ENCODE assay signal across 8 cellular contexts in the genomic region with DNA sequence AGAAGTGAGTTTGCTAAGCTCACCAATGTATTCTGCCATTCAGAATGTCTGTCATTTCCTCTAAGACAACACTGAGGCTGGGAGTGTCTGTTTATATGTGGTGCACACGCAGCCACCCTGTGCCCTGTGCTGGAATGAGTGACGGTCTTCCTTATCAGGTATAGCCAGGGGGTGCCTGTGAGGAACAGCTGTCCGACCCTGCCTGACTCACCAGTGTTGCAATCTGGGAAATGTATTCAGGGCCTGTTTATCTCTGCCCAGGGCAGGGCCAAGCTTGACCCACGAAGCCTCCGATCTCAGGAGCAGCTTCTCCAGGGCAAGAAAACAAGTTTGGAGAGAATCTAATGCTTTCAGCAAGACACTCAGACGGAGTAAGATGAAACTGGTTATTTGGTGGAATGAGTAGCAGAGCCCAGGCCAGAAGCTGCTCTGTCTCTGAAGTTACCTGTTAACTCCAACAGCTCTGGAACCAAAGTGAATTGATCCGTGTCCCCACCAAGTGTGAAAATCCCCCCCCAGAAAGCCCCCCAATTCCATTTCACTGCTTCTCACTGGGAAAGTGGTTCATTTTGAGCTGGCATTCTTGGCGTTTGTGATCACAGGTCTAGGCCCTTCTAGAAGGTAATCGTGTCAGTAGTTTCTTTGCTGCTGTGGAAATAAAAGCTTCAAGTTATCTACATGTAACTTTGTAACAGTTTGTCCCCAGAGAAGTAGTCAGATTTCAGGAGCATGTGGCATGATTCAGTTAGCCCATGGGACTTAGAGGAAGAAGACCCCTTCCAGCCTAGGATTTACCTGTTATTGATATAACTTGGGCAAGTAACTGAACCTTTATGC. TPM values are rescaled to one million over a fixed set of nuclear protein-coding genes. Genes with fewer than 3 reads are reported as not detected.
DNase-seq lines count a peak whose midpoint lies in the region; ATAC-seq, FAIRE-seq and TF ChIP-seq lines count a peak whose summit lies in the region.

No MANE protein-coding gene starts in this region.

- intact Hi-C loops in cardiac septum (cut with DNase I), result no loop called here

- H3K4me3 ChIP-seq in skeletal muscle cell (ENCODE audit: low read depth, low read length), result no peak overlapping the region

- peak; percentile 78 for ATAC-seq in SK-N-SH treated with all-trans-retinoic acid at 6 μM for 48 hours
- no peak for ATAC-seq in HG03457 (IDR thresholded peaks at IDR 0.05; ENCODE audit: unreplicated experiment)

- FAIRE-seq in frontal cortex (lab: Jason Lieb, UNC), result no peak

- DNase-seq in HK-2 (ENCODE audit: unreplicated experiment) (peak; percentile 70), cardiac septum (ENCODE audit: low spot score) (peak; percentile 74), skeletal muscle cell (ENCODE audit: low read depth) (peak; percentile 38), NAMALWA (ENCODE audit: low spot score) (no peak), cortex of kidney (lab: John Stamatoyannopoulos, UW) (no peak), frontal cortex (ENCODE audit: low spot score in 2 of 2) (no peak)

TF ChIP-seq in SK-N-SH treated with all-trans-retinoic acid at 6 μM for 48 hours, 23 proteins besides CTCF, POLR2A, EP300 and RAD21:
- TF ChIP-seq ZNF8 (CRISPR knock-in tag; IDR thresholded peaks at IDR 0.05) (no peak), ISL1 (CRISPR knock-in tag; IDR thresholded peaks at IDR 0.05) (0 out of 2 replicates have a peak, but pooled peaks have one; percentile 32), ZNF565 (CRISPR knock-in tag; conservative IDR thresholded peaks at IDR 0.05; ENCODE audit: low read depth) (no peak), RARB (CRISPR knock-in tag; IDR thresholded peaks at IDR 0.05) (no peak), ZFP30 (CRISPR knock-in tag; IDR thresholded peaks at IDR 0.05) (no peak), ESRRG (CRISPR knock-in tag; IDR thresholded peaks at IDR 0.05) (no peak), ARNTL (CRISPR knock-in tag; IDR thresholded peaks at IDR 0.05; ENCODE audit: borderline replicate concordance, low read depth) (no peak), BACH2 (CRISPR knock-in tag; IDR thresholded peaks at IDR 0.05; ENCODE audit: borderline replicate concordance) (no peak; the same call in 1 of the 2 replicates), CSDC2 (CRISPR knock-in tag; IDR thresholded peaks at IDR 0.05) (no peak), ZNF70 (CRISPR knock-in tag; IDR thresholded peaks at IDR 0.05) (no peak), ZFP3 (CRISPR knock-in tag; IDR thresholded peaks at IDR 0.05) (peak; percentile 45; the same call in 1 of the 2 replicates), OSR1 (CRISPR knock-in tag; IDR thresholded peaks at IDR 0.05) (no peak), PPARA (CRISPR knock-in tag; IDR thresholded peaks at IDR 0.05; ENCODE audit: borderline replicate concordance) (no peak), TCF4 (CRISPR knock-in tag; IDR thresholded peaks at IDR 0.05; ENCODE audit: borderline replicate concordance) (peak; percentile 43; the same call in 1 of the 2 replicates), GLIS3 (CRISPR knock-in tag; IDR thresholded peaks at IDR 0.05) (no peak), SNAI2 (CRISPR knock-in tag; IDR thresholded peaks at IDR 0.05) (no peak), TOX (CRISPR knock-in tag; IDR thresholded peaks at IDR 0.05; ENCODE audit: borderline replicate concordance) (no peak), ZC3H10 (CRISPR knock-in tag; IDR thresholded peaks at IDR 0.05) (no peak)
- TF ChIP-seq, protein P1, sequence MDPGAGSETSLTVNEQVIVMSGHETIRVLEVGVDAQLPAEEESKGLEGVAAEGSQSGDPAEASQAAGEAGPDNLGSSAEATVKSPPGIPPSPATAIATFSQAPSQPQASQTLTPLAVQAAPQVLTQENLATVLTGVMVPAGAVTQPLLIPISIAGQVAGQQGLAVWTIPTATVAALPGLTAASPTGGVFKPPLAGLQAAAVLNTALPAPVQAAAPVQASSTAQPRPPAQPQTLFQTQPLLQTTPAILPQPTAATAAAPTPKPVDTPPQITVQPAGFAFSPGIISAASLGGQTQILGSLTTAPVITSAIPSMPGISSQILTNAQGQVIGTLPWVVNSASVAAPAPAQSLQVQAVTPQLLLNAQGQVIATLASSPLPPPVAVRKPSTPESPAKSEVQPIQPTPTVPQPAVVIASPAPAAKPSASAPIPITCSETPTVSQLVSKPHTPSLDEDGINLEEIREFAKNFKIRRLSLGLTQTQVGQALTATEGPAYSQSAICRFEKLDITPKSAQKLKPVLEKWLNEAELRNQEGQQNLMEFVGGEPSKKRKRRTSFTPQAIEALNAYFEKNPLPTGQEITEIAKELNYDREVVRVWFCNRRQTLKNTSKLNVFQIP (CRISPR knock-in tag; IDR thresholded peaks at IDR 0.05; ENCODE audit: borderline replicate concordance, low read depth), result no peak
- TF ChIP-seq, protein P2, sequence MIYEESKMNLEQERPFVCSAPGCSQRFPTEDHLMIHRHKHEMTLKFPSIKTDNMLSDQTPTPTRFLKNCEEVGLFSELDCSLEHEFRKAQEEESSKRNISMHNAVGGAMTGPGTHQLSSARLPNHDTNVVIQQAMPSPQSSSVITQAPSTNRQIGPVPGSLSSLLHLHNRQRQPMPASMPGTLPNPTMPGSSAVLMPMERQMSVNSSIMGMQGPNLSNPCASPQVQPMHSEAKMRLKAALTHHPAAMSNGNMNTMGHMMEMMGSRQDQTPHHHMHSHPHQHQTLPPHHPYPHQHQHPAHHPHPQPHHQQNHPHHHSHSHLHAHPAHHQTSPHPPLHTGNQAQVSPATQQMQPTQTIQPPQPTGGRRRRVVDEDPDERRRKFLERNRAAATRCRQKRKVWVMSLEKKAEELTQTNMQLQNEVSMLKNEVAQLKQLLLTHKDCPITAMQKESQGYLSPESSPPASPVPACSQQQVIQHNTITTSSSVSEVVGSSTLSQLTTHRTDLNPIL (CRISPR knock-in tag; IDR thresholded peaks at IDR 0.05; ENCODE audit: low read depth), result 0 out of 2 replicates have a peak, but pooled peaks have one; percentile 22
- TF ChIP-seq, protein P3, sequence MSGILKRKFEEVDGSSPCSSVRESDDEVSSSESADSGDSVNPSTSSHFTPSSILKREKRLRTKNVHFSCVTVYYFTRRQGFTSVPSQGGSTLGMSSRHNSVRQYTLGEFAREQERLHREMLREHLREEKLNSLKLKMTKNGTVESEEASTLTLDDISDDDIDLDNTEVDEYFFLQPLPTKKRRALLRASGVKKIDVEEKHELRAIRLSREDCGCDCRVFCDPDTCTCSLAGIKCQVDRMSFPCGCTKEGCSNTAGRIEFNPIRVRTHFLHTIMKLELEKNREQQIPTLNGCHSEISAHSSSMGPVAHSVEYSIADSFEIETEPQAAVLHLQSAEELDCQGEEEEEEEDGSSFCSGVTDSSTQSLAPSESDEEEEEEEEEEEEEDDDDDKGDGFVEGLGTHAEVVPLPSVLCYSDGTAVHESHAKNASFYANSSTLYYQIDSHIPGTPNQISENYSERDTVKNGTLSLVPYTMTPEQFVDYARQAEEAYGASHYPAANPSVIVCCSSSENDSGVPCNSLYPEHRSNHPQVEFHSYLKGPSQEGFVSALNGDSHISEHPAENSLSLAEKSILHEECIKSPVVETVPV (CRISPR knock-in tag; IDR thresholded peaks at IDR 0.05), result no peak
- TF ChIP-seq, protein P4, sequence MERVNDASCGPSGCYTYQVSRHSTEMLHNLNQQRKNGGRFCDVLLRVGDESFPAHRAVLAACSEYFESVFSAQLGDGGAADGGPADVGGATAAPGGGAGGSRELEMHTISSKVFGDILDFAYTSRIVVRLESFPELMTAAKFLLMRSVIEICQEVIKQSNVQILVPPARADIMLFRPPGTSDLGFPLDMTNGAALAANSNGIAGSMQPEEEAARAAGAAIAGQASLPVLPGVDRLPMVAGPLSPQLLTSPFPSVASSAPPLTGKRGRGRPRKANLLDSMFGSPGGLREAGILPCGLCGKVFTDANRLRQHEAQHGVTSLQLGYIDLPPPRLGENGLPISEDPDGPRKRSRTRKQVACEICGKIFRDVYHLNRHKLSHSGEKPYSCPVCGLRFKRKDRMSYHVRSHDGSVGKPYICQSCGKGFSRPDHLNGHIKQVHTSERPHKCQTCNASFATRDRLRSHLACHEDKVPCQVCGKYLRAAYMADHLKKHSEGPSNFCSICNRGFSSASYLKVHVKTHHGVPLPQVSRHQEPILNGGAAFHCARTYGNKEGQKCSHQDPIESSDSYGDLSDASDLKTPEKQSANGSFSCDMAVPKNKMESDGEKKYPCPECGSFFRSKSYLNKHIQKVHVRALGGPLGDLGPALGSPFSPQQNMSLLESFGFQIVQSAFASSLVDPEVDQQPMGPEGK (CRISPR knock-in tag; IDR thresholded peaks at IDR 0.05; ENCODE audit: borderline replicate concordance), result no peak
- TF ChIP-seq, protein P5, sequence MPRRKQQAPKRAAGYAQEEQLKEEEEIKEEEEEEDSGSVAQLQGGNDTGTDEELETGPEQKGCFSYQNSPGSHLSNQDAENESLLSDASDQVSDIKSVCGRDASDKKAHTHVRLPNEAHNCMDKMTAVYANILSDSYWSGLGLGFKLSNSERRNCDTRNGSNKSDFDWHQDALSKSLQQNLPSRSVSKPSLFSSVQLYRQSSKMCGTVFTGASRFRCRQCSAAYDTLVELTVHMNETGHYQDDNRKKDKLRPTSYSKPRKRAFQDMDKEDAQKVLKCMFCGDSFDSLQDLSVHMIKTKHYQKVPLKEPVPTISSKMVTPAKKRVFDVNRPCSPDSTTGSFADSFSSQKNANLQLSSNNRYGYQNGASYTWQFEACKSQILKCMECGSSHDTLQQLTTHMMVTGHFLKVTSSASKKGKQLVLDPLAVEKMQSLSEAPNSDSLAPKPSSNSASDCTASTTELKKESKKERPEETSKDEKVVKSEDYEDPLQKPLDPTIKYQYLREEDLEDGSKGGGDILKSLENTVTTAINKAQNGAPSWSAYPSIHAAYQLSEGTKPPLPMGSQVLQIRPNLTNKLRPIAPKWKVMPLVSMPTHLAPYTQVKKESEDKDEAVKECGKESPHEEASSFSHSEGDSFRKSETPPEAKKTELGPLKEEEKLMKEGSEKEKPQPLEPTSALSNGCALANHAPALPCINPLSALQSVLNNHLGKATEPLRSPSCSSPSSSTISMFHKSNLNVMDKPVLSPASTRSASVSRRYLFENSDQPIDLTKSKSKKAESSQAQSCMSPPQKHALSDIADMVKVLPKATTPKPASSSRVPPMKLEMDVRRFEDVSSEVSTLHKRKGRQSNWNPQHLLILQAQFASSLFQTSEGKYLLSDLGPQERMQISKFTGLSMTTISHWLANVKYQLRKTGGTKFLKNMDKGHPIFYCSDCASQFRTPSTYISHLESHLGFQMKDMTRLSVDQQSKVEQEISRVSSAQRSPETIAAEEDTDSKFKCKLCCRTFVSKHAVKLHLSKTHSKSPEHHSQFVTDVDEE (CRISPR knock-in tag; IDR thresholded peaks at IDR 0.05), result peak; percentile 57

RNA-seq across cellular contexts. Expression of a gene that starts 6.1 kb away (rescaled TPM):
- total RNA-seq in cardiac septum (228 TPM), frontal cortex (73.8 TPM)

Comparison
In these comparisons a context has a peak if more than half of its experiments do, and no peak if none do; other contexts are left out.
1. DNase-seq: peak in HK-2 (single experiment), cardiac septum (single experiment) and skeletal muscle cell (single experiment); none in NAMALWA (single experiment), cortex of kidney (single experiment) and frontal cortex (0 of 2).